In genomic region chr7:19713676-19714075, GRCh38 we compare ENCODE assay signal across 8 cellular contexts. TPM values are rescaled to one million over a fixed set of nuclear protein-coding genes. Genes with fewer than 3 reads are reported as not detected.
DNase-seq lines count a peak whose midpoint lies in the region; ATAC-seq and TF ChIP-seq lines count a peak whose summit lies in the region.

No MANE protein-coding gene starts in this region.

- no peak overlapping the region for H3K27ac Mint-ChIP-seq in natural killer cell
- H3K27ac Mint-ChIP-seq in natural killer cell treated with Interleukin-12 subunit alpha and Interleukin-12 subunit beta and Interleukin-15 and Interleukin-18, amount 100 ng/mL, for 72 hours: no peak overlapping the region

- peaks cover 0 to 14% of the 10 kb centered on the region in 2 donors for H3K27me3 Mint-ChIP-seq in natural killer cell (ENCODE audit: low read depth in 2 of 2)
- H3K27me3 Mint-ChIP-seq in natural killer cell treated with Interleukin-12 subunit alpha and Interleukin-12 subunit beta and Interleukin-15 and Interleukin-18, amount 100 ng/mL, for 72 hours: peaks cover 5 to 27% of the 10 kb centered on the region in 2 donors

- no peak overlapping the region for H3K4me3 ChIP-seq in foreskin fibroblast (ENCODE audit: low read depth in 1 of 2, low read length in 2 of 2)

- H3K36me3 Mint-ChIP-seq in natural killer cell: no peaks in the 10 kb centered on the region
- no peaks in the 10 kb centered on the region for H3K36me3 Mint-ChIP-seq in natural killer cell treated with Interleukin-12 subunit alpha and Interleukin-12 subunit beta and Interleukin-15 and Interleukin-18, amount 100 ng/mL, for 72 hours

- no peak for ATAC-seq in natural killer cell
- ATAC-seq in natural killer cell treated with Interleukin-12 subunit alpha and Interleukin-12 subunit beta and Interleukin-15 and Interleukin-18, amount 100 ng/mL, for 72 hours: no peak

- H3K9me3 Mint-ChIP-seq in natural killer cell: no peaks in the 10 kb centered on the region
- H3K9me3 Mint-ChIP-seq in natural killer cell treated with Interleukin-12 subunit alpha and Interleukin-12 subunit beta and Interleukin-15 and Interleukin-18, amount 100 ng/mL, for 72 hours: no peaks in the 10 kb centered on the region

- TF ChIP-seq CTCF in natural killer cell (IDR thresholded peaks at IDR 0.05) (peak; percentile 53), foreskin fibroblast (IDR thresholded peaks at IDR 0.05; ENCODE audit: low read depth, low read length) (peak; percentile 52)

- intact Hi-C loops in natural killer cell (cut with micrococcal nuclease): loop anchor here (1.0 kb wide), 1 partner anchor 885 kb away; no protein-coding TSS in a partner anchor

- DNase-seq in natural killer cell (no peak), NCI-H146 treated with DMSO at 0.1 percent for 48 hours (lab: John Stamatoyannopoulos, UW; ENCODE audit: unreplicated experiment) (peak; percentile 4), foreskin fibroblast (peak; percentile 23 to 67), smooth muscle cell of the brain vasculature (ENCODE audit: low read depth, low spot score) (peak; percentile 7), iPS-NIHi11 (ENCODE audit: low spot score) (no peak), epidermal melanocyte (ENCODE audit: insufficient read length, low spot score) (no peak)
- DNase-seq in natural killer cell treated with Interleukin-12 subunit alpha and Interleukin-12 subunit beta and Interleukin-15 and Interleukin-18, amount 100 ng/mL, for 72 hours (ENCODE audit: low spot score): no peak
- peak; percentile 34 to 38 for DNase-seq in activated CD4-positive, alpha-beta T cell treated with anti-CD3 and anti-CD28 coated beads, Interleukin-2, amount 50 U/mL, for 4 hours

- no peak overlapping the region for H3K4me3 Mint-ChIP-seq in natural killer cell
- no peak overlapping the region for H3K4me3 Mint-ChIP-seq in natural killer cell treated with Interleukin-12 subunit alpha and Interleukin-12 subunit beta and Interleukin-15 and Interleukin-18, amount 100 ng/mL, for 72 hours

- H3K4me1 Mint-ChIP-seq in natural killer cell: peaks cover 15 to 16% of the 10 kb centered on the region in 2 donors
- peaks cover 11 to 14% of the 10 kb centered on the region in 2 donors for H3K4me1 Mint-ChIP-seq in natural killer cell treated with Interleukin-12 subunit alpha and Interleukin-12 subunit beta and Interleukin-15 and Interleukin-18, amount 100 ng/mL, for 72 hours (ENCODE audit: low read depth in 2 of 2)

RNA-seq across cellular contexts. Expression of gene POLR1F, which starts 4.8 kb away (rescaled TPM):
- total RNA-seq in natural killer cell: 10 to 100 TPM; 25.9 to 38.5 (median 31.3) TPM
- total RNA-seq in natural killer cell treated with Interleukin-12 subunit alpha and Interleukin-12 subunit beta and Interleukin-15 and Interleukin-18, amount 100 ng/mL, for 72 hours: 10 to 100 TPM; 26.0 to 30.8 TPM

RNA-seq across cellular contexts. Expression of gene TMEM196, which starts 59.7 kb away (rescaled TPM):
- total RNA-seq in natural killer cell: not detected
- not detected for total RNA-seq in natural killer cell treated with Interleukin-12 subunit alpha and Interleukin-12 subunit beta and Interleukin-15 and Interleukin-18, amount 100 ng/mL, for 72 hours

Comparison
In these comparisons a context has a peak if more than half of its experiments do, and no peak if none do; other contexts are left out.
1. DNase-seq: peak in NCI-H146 treated with DMSO at 0.1 percent for 48 hours (single experiment), activated CD4-positive, alpha-beta T cell treated with anti-CD3 and anti-CD28 coated beads, Interleukin-2, amount 50 U/mL, for 4 hours (2 of 2), foreskin fibroblast (2 of 2) and smooth muscle cell of the brain vasculature (single experiment); none in natural killer cell (single experiment), natural killer cell treated with Interleukin-12 subunit alpha and Interleukin-12 subunit beta and Interleukin-15 and Interleukin-18, amount 100 ng/mL, for 72 hours (single experiment), iPS-NIHi11 (single experiment) and epidermal melanocyte (single experiment).